8 cellular contexts compared by ENCODE assay signal in the genomic region with DNA sequence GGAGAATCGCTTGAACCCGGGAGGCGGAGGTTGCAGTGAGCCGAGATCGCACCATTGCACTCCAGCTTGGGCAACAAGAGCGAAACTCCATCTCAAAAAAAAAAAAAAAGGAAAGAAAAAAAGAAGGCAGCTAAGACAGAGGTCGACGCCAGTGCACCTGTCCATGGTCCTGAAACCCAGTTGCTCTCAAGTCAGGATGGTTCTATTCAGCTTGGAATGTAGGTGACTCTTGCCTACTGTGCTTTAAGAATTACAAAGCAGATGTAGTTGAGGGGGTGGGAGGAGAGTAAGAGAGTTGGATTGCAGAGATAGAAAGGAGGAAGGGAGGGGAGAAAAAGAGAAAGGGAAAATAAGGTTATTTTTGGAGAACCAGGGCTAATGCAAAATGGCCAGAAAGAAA. TPM values are rescaled to one million over a fixed set of nuclear protein-coding genes. Genes with fewer than 3 reads are reported as not detected.
A peak's percentile ranks its signal among the peaks of the same experiment; 100 is the strongest.
DNase-seq lines count a peak whose midpoint lies in the region; ATAC-seq and TF ChIP-seq lines count a peak whose summit lies in the region.

No MANE protein-coding gene starts in this region.

- peaks cover 3 to 8% of the 10 kb centered on the region in 2 donors for H3K9me3 Mint-ChIP-seq in effector memory CD8-positive, alpha-beta T cell
- peaks cover 2 to 4% of the 10 kb centered on the region in 2 donors for H3K9me3 Mint-ChIP-seq in natural killer cell

- H3K4me3 Mint-ChIP-seq in effector memory CD8-positive, alpha-beta T cell: no peak overlapping the region
- H3K4me3 Mint-ChIP-seq in natural killer cell: no peak overlapping the region

- H3K27ac Mint-ChIP-seq in effector memory CD8-positive, alpha-beta T cell: no peak overlapping the region
- H3K27ac Mint-ChIP-seq in natural killer cell: no peak overlapping the region

- POLR2A ChIA-PET in GM10248 (lab: Yijun Ruan, JAX): no interaction called here

- H3K27me3 Mint-ChIP-seq in effector memory CD8-positive, alpha-beta T cell: peaks cover 0 to 22% of the 10 kb centered on the region in 2 donors
- peaks cover 0 to 6% of the 10 kb centered on the region in 2 donors for H3K27me3 Mint-ChIP-seq in natural killer cell (ENCODE audit: low read depth in 2 of 2)

- CTCF ChIA-PET in GM10248 (lab: Yijun Ruan, JAX): no interaction called here

- intact Hi-C loops in left cardiac atrium (cut with DNase I): no loop called here
- intact Hi-C loops in Right ventricle myocardium inferior (cut with DNase I): no loop called here
- intact Hi-C loops in natural killer cell (cut with micrococcal nuclease): no loop called here

- TF ChIP-seq CTCF in natural killer cell (IDR thresholded peaks at IDR 0.05) (no peak), GM10248 (IDR thresholded peaks at IDR 0.05; ENCODE audit: control extremely low read depth, extremely low read depth, low read depth, missing control alignments) (no peak)

- DNase-seq in left cardiac atrium (peak; percentile 38), Right ventricle myocardium inferior (ENCODE audit: missing footprints) (no peak), RKO (ENCODE audit: low spot score) (peak; percentile 78), natural killer cell (no peak), NCI-H82 treated with DMSO at 0.1 percent for 48 hours (lab: John Stamatoyannopoulos, UW; ENCODE audit: unreplicated experiment) (no peak), GM10248 (ENCODE audit: extremely low spot score) (no peak)
- peak in 2 of 3 experiments; percentile 20 to 21 for DNase-seq in effector memory CD8-positive, alpha-beta T cell
- peak; percentile 36 for DNase-seq in stimulated activated CD4-positive, alpha-beta T cell treated with anti-CD3 and anti-CD28 coated beads, Interleukin-4, amount 100 ng/mL, for 24 hours

- H3K4me1 Mint-ChIP-seq in effector memory CD8-positive, alpha-beta T cell (ENCODE audit: low read depth in 2 of 2): no peaks in the 10 kb centered on the region
- H3K4me1 Mint-ChIP-seq in natural killer cell: no peaks in the 10 kb centered on the region

- H3K36me3 Mint-ChIP-seq in effector memory CD8-positive, alpha-beta T cell (ENCODE audit: insufficient read depth): peaks cover 6% of the 10 kb centered on the region
- no peaks in the 10 kb centered on the region for H3K36me3 Mint-ChIP-seq in natural killer cell

- ATAC-seq in left cardiac atrium (no peak), Right ventricle myocardium inferior (no peak), natural killer cell (no peak)
- ATAC-seq in effector memory CD8-positive, alpha-beta T cell (replicated peaks): no peak

RNA-seq across cellular contexts. Expression of a gene that starts 18.7 kb away (rescaled TPM):
- total RNA-seq in left cardiac atrium (not detected), Right ventricle myocardium inferior (not detected), natural killer cell (not detected)

RNA-seq across cellular contexts. Expression of a gene that starts 35.0 kb away (rescaled TPM):
- total RNA-seq in left cardiac atrium (under 1 TPM; 0.06 to 0.29 TPM), Right ventricle myocardium inferior (0.03 TPM), natural killer cell (1 to 10 TPM in 1 of 3 donors, not detected in 2; 2.3 TPM)

RNA-seq across cellular contexts. Expression of a gene that starts 45.7 kb away (rescaled TPM):
- total RNA-seq in left cardiac atrium (not detected), Right ventricle myocardium inferior (not detected), natural killer cell (1 to 10 TPM in 2 of 3 donors, under 1 TPM in 1; 0.55 to 2.6 (median 1.5) TPM)

Comparison
In these comparisons a context has a peak if more than half of its experiments do, and no peak if none do; other contexts are left out.
1. DNase-seq: peak in left cardiac atrium (single experiment), RKO (single experiment), effector memory CD8-positive, alpha-beta T cell (2 of 3) and stimulated activated CD4-positive, alpha-beta T cell treated with anti-CD3 and anti-CD28 coated beads, Interleukin-4, amount 100 ng/mL, for 24 hours (single experiment); none in Right ventricle myocardium inferior (single experiment), natural killer cell (single experiment), NCI-H82 treated with DMSO at 0.1 percent for 48 hours (single experiment) and GM10248 (single experiment).